8 cellular contexts compared by ENCODE assay signal in genomic region chr11:86218125-86219081, GRCh38. TPM values are rescaled to one million over a fixed set of nuclear protein-coding genes. Genes with fewer than 3 reads are reported as not detected.
DNase-seq lines count a peak whose midpoint lies in the region; ATAC-seq and TF ChIP-seq lines count a peak whose summit lies in the region.

No MANE protein-coding gene starts in this region.

- BruUV-seq in A673 (replicated peaks; lab: Mats Ljungman, UMichigan): no TSS peak

- ATAC-seq in GM18517 (IDR thresholded peaks at IDR 0.05; ENCODE audit: unreplicated experiment): peak; percentile 48
- peak; percentile 35 for ATAC-seq in HG03095 (IDR thresholded peaks at IDR 0.05; ENCODE audit: unreplicated experiment)
- ATAC-seq in right lobe of liver: peak; percentile 99

- 20% methylated on average over 14 of the region's 14 CpGs for WGBS in right lobe of liver (ENCODE audit: insufficient coverage, low coverage, low lambda C conversion rate, missing lambda C conversion rate)

- H3K27ac ChIP-seq in A673 (ENCODE audit: low read depth, low read length, poor library complexity, severe bottlenecking): no peak overlapping the region
- no peak overlapping the region for H3K27ac ChIP-seq in right lobe of liver

- DNase-seq in A673 (ENCODE audit: low spot score) (peak; percentile 89), NCI-H2196 (lab: John Stamatoyannopoulos, UW; ENCODE audit: unreplicated experiment) (peak; percentile 44), right lobe of liver (peak; percentile 56 to 73 (median 61))
- peak; percentile 40 for DNase-seq in activated CD4-positive, CD25-positive, alpha-beta regulatory T cell treated with anti-CD3 and anti-CD28 coated beads, Interleukin-2, amount 50 U/mL, for 16 hours (ENCODE audit: low read depth, low spot score)
- peak in 2 of 3 donors; percentile 10 to 34 for DNase-seq in stimulated activated CD4-positive, alpha-beta T cell treated with anti-CD3 and anti-CD28 coated beads, TNF-alpha, amount 100 ng/mL, for 1 hour (ENCODE audit: low read depth in 3 of 3, low spot score in 1 of 3)

- H3K4me3 ChIP-seq in A673 (ENCODE audit: low read depth, low read length, poor library complexity, severe bottlenecking) (no peak overlapping the region), right lobe of liver (peak overlapping the region in 1 of 3 donors; percentile 29)

- peaks cover 54% of the 10 kb centered on the region for H3K4me1 Mint-ChIP-seq in dendritic cell treated with granulocyte-macrophage colony-stimulating factor and Interleukin-4, amounts not matched to agents 40 ng/mL and 50 ng/mL, for 4 days (ENCODE audit: low read depth)

- H3K36me3 ChIP-seq in A673 (ENCODE audit: insufficient read depth, low read length, poor library complexity, severe bottlenecking) (no peaks in the 10 kb centered on the region), right lobe of liver (no peaks in the 10 kb centered on the region)

- CTCF ChIA-PET in A673 (lab: Charles Lee): interaction anchor here (0.6 to 0.7 kb wide), 2 partner anchors 149 to 1360 kb away, joined by 3 read pairs; no protein-coding TSS in a partner anchor

- H3K9me3 ChIP-seq in A673 (ENCODE audit: low read depth, low read length, poor library complexity, severe bottlenecking) (no peaks in the 10 kb centered on the region), right lobe of liver (no peaks in the 10 kb centered on the region)

- TF ChIP-seq CTCF in A673 (conservative IDR thresholded peaks at IDR 0.05; ENCODE audit: low read depth, low read length): peak; percentile 97
- TF ChIP-seq CTCF in right lobe of liver (IDR thresholded peaks at IDR 0.05): peak; percentile 87 to 92 (median 90)

- H3K4me1 ChIP-seq in A673 (ENCODE audit: insufficient read depth, low read length, poor library complexity, severe bottlenecking) (peaks cover 10% of the 10 kb centered on the region), right lobe of liver (peaks cover 0 to 6% (median 0%) of the 10 kb centered on the region in 4 donors)

- H3K27me3 ChIP-seq in A673 (replicated peaks; ENCODE audit: insufficient read depth, low read depth, low read length, poor library complexity) (no peaks in the 10 kb centered on the region), right lobe of liver (no peaks in the 10 kb centered on the region)

- peak overlapping the region; percentile 6 for H3K4me3 Mint-ChIP-seq in dendritic cell treated with granulocyte-macrophage colony-stimulating factor and Interleukin-4, amounts not matched to agents 40 ng/mL and 50 ng/mL, for 4 days

- H3K36me3 Mint-ChIP-seq in dendritic cell treated with granulocyte-macrophage colony-stimulating factor and Interleukin-4, amounts not matched to agents 40 ng/mL and 50 ng/mL, for 4 days (ENCODE audit: low read depth): no peaks in the 10 kb centered on the region

- no peak for TF ChIP-seq POLR2A in right lobe of liver (IDR thresholded peaks at IDR 0.05)

- POLR2A ChIA-PET in A673 (lab: Charles Lee; ENCODE audit: low non-redundant PET): no interaction called here

- intact Hi-C loops in A673 (cut with micrococcal nuclease; ENCODE audit: unreplicated experiment) (loop anchor here (1.0 to 2.0 kb wide), 2 partner anchors 277 to 364 kb away; partner anchors contain the start of gene CCDC83), right lobe of liver (cut with DNase I) (no loop called here)
- intact Hi-C loops in dendritic cell treated with granulocyte-macrophage colony-stimulating factor and Interleukin-4, amounts not matched to agents 40 ng/mL and 50 ng/mL, for 4 days (cut with micrococcal nuclease): loop anchor here (2.0 to 10.0 kb wide), 4 partner anchors 16 to 361 kb away; partner anchors contain the start of gene CCDC83

- peak overlapping the region; percentile 64 for H3K27ac Mint-ChIP-seq in dendritic cell treated with granulocyte-macrophage colony-stimulating factor and Interleukin-4, amounts not matched to agents 40 ng/mL and 50 ng/mL, for 4 days

- H3K9me3 Mint-ChIP-seq in dendritic cell treated with granulocyte-macrophage colony-stimulating factor and Interleukin-4, amounts not matched to agents 40 ng/mL and 50 ng/mL, for 4 days: no peaks in the 10 kb centered on the region

- H3K27me3 Mint-ChIP-seq in dendritic cell treated with granulocyte-macrophage colony-stimulating factor and Interleukin-4, amounts not matched to agents 40 ng/mL and 50 ng/mL, for 4 days: no peaks in the 10 kb centered on the region

RNA-seq across cellular contexts. Expression of gene EED, which starts 26.1 kb away (rescaled TPM):
- total RNA-seq in A673 (2021) (37.5 and 43.4 TPM in 2 replicates), right lobe of liver (10 to 100 TPM in 1 of 6 experiments, 1 to 10 TPM in 5; 6.7 to 10.4 (median 8.9) TPM)

Comparison
In these comparisons a context has a peak if more than half of its experiments do, and no peak if none do; other contexts are left out.
1. DNase-seq: peak in every context shown above with its lines; median percentile 89 in A673; 61 in right lobe of liver; 44 in NCI-H2196; 40 in activated CD4-positive, CD25-positive, alpha-beta regulatory T cell treated with anti-CD3 and anti-CD28 coated beads, Interleukin-2, amount 50 U/mL, for 16 hours; 22 in stimulated activated CD4-positive, alpha-beta T cell treated with anti-CD3 and anti-CD28 coated beads, TNF-alpha, amount 100 ng/mL, for 1 hour.
2. ATAC-seq: peak in every context shown above with its lines; median percentile 99 in right lobe of liver; 48 in GM18517; 35 in HG03095.
3. intact Hi-C loops: an anchor here in A673 (1.0 to 2.0 kb wide) and dendritic cell treated with granulocyte-macrophage colony-stimulating factor and Interleukin-4, amounts not matched to agents 40 ng/mL and 50 ng/mL, for 4 days (2.0 to 10.0 kb wide); none called in right lobe of liver.